8 cellular contexts compared by ENCODE assay signal in the genomic region with DNA sequence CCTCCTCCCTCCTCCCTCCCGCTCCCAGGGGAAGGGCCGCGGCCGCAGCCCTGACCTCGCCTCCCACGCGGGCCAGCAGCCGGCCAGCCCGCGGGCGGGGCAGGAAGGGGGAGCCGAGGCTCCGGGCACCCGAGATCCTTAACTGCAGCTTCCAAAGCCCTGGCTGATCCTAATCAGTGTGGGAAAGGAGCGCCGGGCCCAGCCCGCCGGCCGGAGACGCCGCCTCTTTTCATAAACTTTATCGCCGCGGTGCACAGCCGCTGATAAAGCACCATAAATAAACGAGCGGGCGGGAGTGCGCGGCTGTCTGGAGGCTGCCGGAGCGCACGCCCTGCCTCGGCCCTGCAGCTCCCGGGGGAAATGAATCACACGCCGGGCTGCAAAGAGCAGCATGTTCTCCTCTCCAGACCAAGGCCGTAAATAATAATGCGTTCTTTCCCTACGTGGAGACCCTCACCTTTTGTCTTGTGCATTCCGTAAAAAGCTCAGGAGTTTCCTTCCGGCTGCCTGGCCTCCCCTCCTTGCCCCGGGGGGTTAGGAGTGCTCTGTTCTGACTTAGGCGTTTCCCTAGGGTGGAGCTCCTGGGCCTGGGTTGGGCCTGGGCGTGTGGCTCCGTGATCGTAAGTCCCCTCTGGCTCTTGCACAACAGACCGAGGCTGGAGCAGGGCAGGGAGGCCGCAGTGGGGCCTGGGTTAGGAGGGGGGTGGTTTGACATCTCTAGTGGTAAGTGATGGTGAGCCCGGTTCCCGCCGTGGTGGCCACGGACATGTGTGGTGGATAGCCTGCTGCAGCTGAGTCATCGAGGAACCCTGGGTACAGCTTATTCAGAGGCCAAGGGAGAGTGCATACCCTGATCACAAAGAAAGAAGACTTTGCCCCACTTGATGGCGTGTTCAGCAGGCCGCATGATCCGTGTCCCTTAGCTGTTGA.
DNase-seq lines count a peak whose midpoint lies in the region; ATAC-seq and TF ChIP-seq lines count a peak whose summit lies in the region.

No MANE protein-coding gene starts in this region.

- H3K4ac ChIP-seq in IMR-90 (ENCODE audit: low read depth, low read length): no peak overlapping the region; the same call in 1 of the 2 replicates

- TF ChIP-seq POLR2A in IMR-90 (IDR thresholded peaks at IDR 0.05; ENCODE audit: low read depth, low read length): no peak; the same call in 1 of the 2 replicates

- BruUV-seq in IMR-90 (replicated peaks; lab: Mats Ljungman, UMichigan): no TSS peak

- H3K4me3 ChIP-seq in IMR-90 (ENCODE audit: insufficient read depth, low read depth, low read length): peak overlapping the region; percentile 34
- H3K4me3 ChIP-seq in coronary artery: peak overlapping the region; percentile 66

- no peaks in the 10 kb centered on the region for H3K79me1 ChIP-seq in IMR-90 (ENCODE audit: low read depth in 1 of 2, low read length in 2 of 2)

- peak overlapping the region; percentile 86 for H3K4me2 ChIP-seq in IMR-90 (ENCODE audit: low read depth, low read length)

- peaks cover 8% of the 10 kb centered on the region; the same call in 1 of the 2 replicates for H3K4me1 ChIP-seq in IMR-90 (ENCODE audit: control insufficient read depth, insufficient read depth, low read length)

- no peak overlapping the region for H2AK5ac ChIP-seq in IMR-90 (ENCODE audit: low read depth, low read length)

- H3K14ac ChIP-seq in IMR-90 (replicated peaks; ENCODE audit: low read depth, low read length): no peak overlapping the region

- in situ Hi-C loops in IMR-90 (cut with MboI; ENCODE audit: low sequenced_read_pairs): no loop called here

- H3K9me3 ChIP-seq in IMR-90 (ENCODE audit: control insufficient read depth, insufficient read depth, low read length): no peaks in the 10 kb centered on the region

- no peak overlapping the region for H2BK5ac ChIP-seq in IMR-90 (ENCODE audit: low read depth, low read length, poor library complexity, severe bottlenecking)

- dilution Hi-C loops in IMR-90 (cut with HindIII; ENCODE audit: low sequenced_read_pairs, unreplicated experiment): no loop called here

- POLR2A ChIA-PET in IMR-90 (lab: Charles Lee; ENCODE audit: unreplicated experiment): no interaction called here

- no peak overlapping the region for H4K91ac ChIP-seq in IMR-90 (ENCODE audit: insufficient read depth, low read depth, low read length)

- peak overlapping the region; percentile 25 for H2BK120ac ChIP-seq in IMR-90 (ENCODE audit: low read depth, low read length)

- no peaks in the 10 kb centered on the region for H4K20me1 ChIP-seq in IMR-90 (ENCODE audit: insufficient read depth, low read length)

- WGBS in IMR-90 (ENCODE audit: extremely low coverage in 2 of 2, insufficient read length in 1 of 2), 2 experiments: 11% methylated on average over 26 of the region's 57 CpGs; no CpG with 5 or more reads in 1 of the 2 experiments

- H2BK20ac ChIP-seq in IMR-90 (ENCODE audit: low read depth, low read length): no peak overlapping the region; the same call in 1 of the 2 replicates

- H2BK15ac ChIP-seq in IMR-90 (ENCODE audit: low read depth, low read length): no peak overlapping the region

- CTCF ChIA-PET in IMR-90 (lab: Yijun Ruan, JAX): interaction anchor here (0.8 to 1.4 kb wide), 3 partner anchors 13 to 312 kb away, joined by 3 to 4 read pairs (median 3); no protein-coding TSS in a partner anchor

- H3K18ac ChIP-seq in IMR-90 (ENCODE audit: low read depth, low read length): no peak overlapping the region

- peak overlapping the region; percentile 78 for H2AFZ ChIP-seq in IMR-90 (replicated peaks; ENCODE audit: low read length, poor library complexity)

- H3K56ac ChIP-seq in IMR-90 (ENCODE audit: extremely low read depth, insufficient read depth, low read length): no peak overlapping the region

- no peak overlapping the region for H3K27ac ChIP-seq in IMR-90 (ENCODE audit: insufficient read depth, low read length)
- peak overlapping the region; percentile 88 to 90 for H3K27ac ChIP-seq in coronary artery
- peak overlapping the region; percentile 36 for H3K27ac ChIP-seq in layer of hippocampus (ENCODE audit: low read depth, low read length)

- TF ChIP-seq RAD21 in IMR-90 (IDR thresholded peaks at IDR 0.05; ENCODE audit: low read length): peak; percentile 23

- DNase-seq in Daoy (ENCODE audit: low read depth): peak; percentile 97
- peak; percentile 87 for DNase-seq in IMR-90
- DNase-seq in coronary artery (ENCODE audit: low spot score): peak; percentile 95
- peak; percentile 20 for DNase-seq in stimulated activated CD4-positive, alpha-beta T cell treated with anti-CD3 and anti-CD28 coated beads, Interleukin-12 subunit alpha, Interleukin-12 subunit beta, amount 100 ng/mL, for 4 hours
- DNase-seq in middle frontal gyrus (ENCODE audit: extremely low spot score, low spot score): no peak

- no peak overlapping the region for H4K5ac ChIP-seq in IMR-90 (ENCODE audit: low read depth, low read length)

- H3K9me1 ChIP-seq in IMR-90 (ENCODE audit: insufficient read depth, low read length): peaks cover 7% of the 10 kb centered on the region; the same call in 1 of the 2 replicates

- ATAC-seq in GM21529 (IDR thresholded peaks at IDR 0.05; ENCODE audit: unreplicated experiment) (peak; percentile 76), IMR-90 (ENCODE audit: low read depth) (peak; percentile 97), SK-N-SH treated with all-trans-retinoic acid at 6 μM for 48 hours (peak; percentile 95)

- H3K36me3 ChIP-seq in IMR-90 (ENCODE audit: control insufficient read depth, insufficient read depth, low read length): no peaks in the 10 kb centered on the region

- H3K27me3 ChIP-seq in IMR-90 (ENCODE audit: control insufficient read depth, insufficient read depth, low read length): peaks cover 29% of the 10 kb centered on the region
- no peaks in the 10 kb centered on the region for H3K27me3 ChIP-seq in layer of hippocampus (ENCODE audit: control insufficient read depth, insufficient read depth, low read length)

- H2AK9ac ChIP-seq in IMR-90 (replicated peaks; ENCODE audit: low read depth, low read length, poor library complexity): no peak overlapping the region

- H4K8ac ChIP-seq in IMR-90 (ENCODE audit: low read depth in 2 of 2, low read length in 2 of 2): no peak overlapping the region

- H3K9ac ChIP-seq in IMR-90 (ENCODE audit: low read depth, low read length): no peak overlapping the region

- TF ChIP-seq CTCF in IMR-90 (conservative IDR thresholded peaks at IDR 0.05; ENCODE audit: low read depth, low read length): no peak
- TF ChIP-seq CTCF in coronary artery (IDR thresholded peaks at IDR 0.05): no peak

- H3K23ac ChIP-seq in IMR-90 (ENCODE audit: low read depth, low read length): no peak overlapping the region

- intact Hi-C loops in IMR-90 (cut with micrococcal nuclease): loop anchor here (1.0 to 10.0 kb wide), 3 partner anchors 132 to 311 kb away; no protein-coding TSS in a partner anchor

TF ChIP-seq in IMR-90, 13 proteins besides CTCF, POLR2A, EP300 and RAD21 (continues in another document):
- TF ChIP-seq NFE2L2 (IDR thresholded peaks at IDR 0.05; ENCODE audit: low read depth, low read length): no peak
- TF ChIP-seq MAZ (IDR thresholded peaks at IDR 0.05; ENCODE audit: borderline replicate concordance, low read depth, low read length): peak; percentile 100
- TF ChIP-seq, protein P1, sequence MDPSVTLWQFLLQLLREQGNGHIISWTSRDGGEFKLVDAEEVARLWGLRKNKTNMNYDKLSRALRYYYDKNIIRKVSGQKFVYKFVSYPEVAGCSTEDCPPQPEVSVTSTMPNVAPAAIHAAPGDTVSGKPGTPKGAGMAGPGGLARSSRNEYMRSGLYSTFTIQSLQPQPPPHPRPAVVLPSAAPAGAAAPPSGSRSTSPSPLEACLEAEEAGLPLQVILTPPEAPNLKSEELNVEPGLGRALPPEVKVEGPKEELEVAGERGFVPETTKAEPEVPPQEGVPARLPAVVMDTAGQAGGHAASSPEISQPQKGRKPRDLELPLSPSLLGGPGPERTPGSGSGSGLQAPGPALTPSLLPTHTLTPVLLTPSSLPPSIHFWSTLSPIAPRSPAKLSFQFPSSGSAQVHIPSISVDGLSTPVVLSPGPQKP (IDR thresholded peaks at IDR 0.05; ENCODE audit: borderline replicate concordance, low read depth, low read length): no peak
- TF ChIP-seq MXI1 (IDR thresholded peaks at IDR 0.05; ENCODE audit: borderline replicate concordance, low read depth, low read length): no peak
- TF ChIP-seq MAFK (IDR thresholded peaks at IDR 0.05; ENCODE audit: low read depth, low read length): no peak
- TF ChIP-seq SMC3 (IDR thresholded peaks at IDR 0.05; ENCODE audit: low read depth, low read length): no peak
- TF ChIP-seq BHLHE40 (IDR thresholded peaks at IDR 0.05; ENCODE audit: low read depth, low read length): peak; percentile 74
- TF ChIP-seq CEBPB (IDR thresholded peaks at IDR 0.05; ENCODE audit: low read depth, low read length): peak; percentile 94
- TF ChIP-seq CHD1 (IDR thresholded peaks at IDR 0.05; ENCODE audit: low read depth, low read length): no peak
- no peak for TF ChIP-seq RFX5 (IDR thresholded peaks at IDR 0.05; ENCODE audit: low read depth, low read length)

TF ChIP-seq in SK-N-SH treated with all-trans-retinoic acid at 6 μM for 48 hours, 23 proteins besides CTCF, POLR2A, EP300 and RAD21:
- no peak for TF ChIP-seq OSR1 (CRISPR knock-in tag; IDR thresholded peaks at IDR 0.05)
- 0 out of 2 replicates have a peak, but pooled peaks have one; percentile 47 for TF ChIP-seq ZFP3 (CRISPR knock-in tag; IDR thresholded peaks at IDR 0.05)
